Comparison of ENCODE assay signal across 8 cellular contexts in genomic region chr13:21176982-21177284, GRCh38. TPM values are rescaled to one million over a fixed set of nuclear protein-coding genes. Genes with fewer than 3 reads are reported as not detected.
A peak's percentile ranks its signal among the peaks of the same experiment; 100 is the strongest.
DNase-seq lines count a peak whose midpoint lies in the region; ATAC-seq, FAIRE-seq and TF ChIP-seq lines count a peak whose summit lies in the region.

No MANE protein-coding gene starts in this region.

- no peak for FAIRE-seq in D721Med (lab: Jason Lieb, UNC)

- intact Hi-C loops in activated CD4-positive, alpha-beta memory T cell treated with anti-CD3 and anti-CD28 coated beads for 36 hours (cut with micrococcal nuclease), result loop anchor here (1.0 to 10.0 kb wide), 5 partner anchors 121 to 495 kb away; partner anchors contain the start of genes EEF1AKMT1, FGF9 and XPO4
- intact Hi-C loops in left ventricle myocardium superior (cut with micrococcal nuclease), result loop anchor here (10.0 kb wide), 1 partner anchor 232 kb away; no protein-coding TSS in a partner anchor

- peaks cover 14% of the 10 kb centered on the region for H3K36me3 Mint-ChIP-seq in activated CD4-positive, alpha-beta memory T cell treated with anti-CD3 and anti-CD28 coated beads for 36 hours

- H3K4me3 ChIP-seq in smooth muscle cell, result peak overlapping the region; percentile 96

- CTCF ChIA-PET in activated CD4-positive, alpha-beta memory T cell treated with anti-CD3 and anti-CD28 coated beads for 36 hours (lab: Charles Lee), result interaction anchor here (1.3 to 3.4 kb wide), 7 partner anchors 13 to 302 kb away, joined by 3 to 17 read pairs (median 9); no protein-coding TSS in a partner anchor

- H2AFZ ChIP-seq in smooth muscle cell (ENCODE audit: low read depth), result peak overlapping the region; percentile 96

- peak overlapping the region; percentile 86 for H3K9ac ChIP-seq in smooth muscle cell (ENCODE audit: low read depth)

- POLR2A ChIA-PET in activated CD4-positive, alpha-beta memory T cell treated with anti-CD3 and anti-CD28 coated beads for 36 hours (lab: Charles Lee), result interaction anchor here (0.6 to 2.2 kb wide), 13 partner anchors 8 to 405 kb away, joined by 3 to 10 read pairs (median 4); partner anchors contain the start of genes LATS2, XPO4 and ZDHHC20

- no peaks in the 10 kb centered on the region for H3K9me3 ChIP-seq in smooth muscle cell (replicated peaks; ENCODE audit: low read depth)

- ATAC-seq in HG03060 (IDR thresholded peaks at IDR 0.05; ENCODE audit: low read depth, unreplicated experiment), result peak; percentile 3
- ATAC-seq in left ventricle myocardium superior, result peak; percentile 66

- H4K20me1 ChIP-seq in smooth muscle cell (ENCODE audit: low read depth), result no peaks in the 10 kb centered on the region

- H3K27me3 ChIP-seq in smooth muscle cell (ENCODE audit: low read depth), result no peaks in the 10 kb centered on the region

- peaks cover 8% of the 10 kb centered on the region for H3K4me1 ChIP-seq in smooth muscle cell (ENCODE audit: low read depth)

- peaks cover 14% of the 10 kb centered on the region for H3K79me2 ChIP-seq in smooth muscle cell (ENCODE audit: low read depth)

- peak overlapping the region; percentile 96 for H3K27ac Mint-ChIP-seq in activated CD4-positive, alpha-beta memory T cell treated with anti-CD3 and anti-CD28 coated beads for 36 hours

- H3K4me1 Mint-ChIP-seq in activated CD4-positive, alpha-beta memory T cell treated with anti-CD3 and anti-CD28 coated beads for 36 hours (ENCODE audit: low read depth), result peaks cover 18% of the 10 kb centered on the region

- peak in 3 of 4 experiments; percentile 12 to 18 (median 16) for DNase-seq in stimulated activated CD4-positive, alpha-beta T cell treated with anti-CD3 and anti-CD28 coated beads, Interleukin-1b, Interleukin-23, amount 100 ng/mL, for 24 hours (ENCODE audit: low read depth in 4 of 4, low spot score in 1 of 4)
- DNase-seq in stimulated activated CD4-positive, alpha-beta T cell treated with anti-CD3 and anti-CD28 coated beads, Interleukin-1b, Interleukin-23, amount 100 ng/mL, for 48 hours, result no peak
- no peak for DNase-seq in activated CD4-positive, alpha-beta memory T cell treated with anti-CD3 and anti-CD28 coated beads for 36 hours
- DNase-seq in left ventricle myocardium superior, result no peak
- DNase-seq in smooth muscle cell (lab: John Stamatoyannopoulos, UW; ENCODE audit: unreplicated experiment), result no peak
- DNase-seq in D721Med (ENCODE audit: insufficient read length, low spot score), result no peak
- no peak for DNase-seq in NCI-H187 treated with DMSO at 0.1 percent for 48 hours (lab: John Stamatoyannopoulos, UW)

- H3K4me2 ChIP-seq in smooth muscle cell, result peak overlapping the region; percentile 86

- H3K36me3 ChIP-seq in smooth muscle cell (ENCODE audit: low read depth), result no peaks in the 10 kb centered on the region

- H3K27ac ChIP-seq in smooth muscle cell (ENCODE audit: low read depth), result peak overlapping the region; percentile 81

- peaks cover 4% of the 10 kb centered on the region for H3F3A ChIP-seq in smooth muscle cell (ENCODE audit: low read depth)

- H3K9me3 Mint-ChIP-seq in activated CD4-positive, alpha-beta memory T cell treated with anti-CD3 and anti-CD28 coated beads for 36 hours, result no peaks in the 10 kb centered on the region

- WGBS in smooth muscle cell (ENCODE audit: low lambda C conversion rate), result under 1% methylated on average over 26 of the region's 26 CpGs

- peak overlapping the region; percentile 99 for H3K4me3 Mint-ChIP-seq in activated CD4-positive, alpha-beta memory T cell treated with anti-CD3 and anti-CD28 coated beads for 36 hours

- TF ChIP-seq CTCF in smooth muscle cell (IDR thresholded peaks at IDR 0.05; ENCODE audit: borderline replicate concordance, insufficient read depth, poor library complexity, severe bottlenecking) (no peak), D721Med (IDR thresholded peaks at IDR 0.05; ENCODE audit: insufficient read depth, missing control alignments) (no peak)

- H3K27me3 Mint-ChIP-seq in activated CD4-positive, alpha-beta memory T cell treated with anti-CD3 and anti-CD28 coated beads for 36 hours, result no peaks in the 10 kb centered on the region

RNA-seq across cellular contexts. Expression of gene MRPL57, which starts 0.5 kb away (rescaled TPM):
- total RNA-seq in activated CD4-positive, alpha-beta memory T cell treated with anti-CD3 and anti-CD28 coated beads for 36 hours, result 10 to 100 TPM; 20.8 to 23.1 TPM
- total RNA-seq in left ventricle myocardium superior, result 23.7 TPM
- 16.4 and 18.6 TPM in 2 replicates for total RNA-seq in smooth muscle cell
- 31.0 and 31.5 TPM in 2 replicates for polyA plus RNA-seq in smooth muscle cell

RNA-seq across cellular contexts. Expression of gene SKA3, which starts 0.6 kb away (rescaled TPM):
- 10 to 100 TPM; 34.0 to 36.2 TPM for total RNA-seq in activated CD4-positive, alpha-beta memory T cell treated with anti-CD3 and anti-CD28 coated beads for 36 hours
- total RNA-seq in left ventricle myocardium superior (0.12 TPM), smooth muscle cell (5.4 and 6.5 TPM in 2 replicates)
- polyA plus RNA-seq in smooth muscle cell, result 4.9 and 7.2 TPM in 2 replicates

RNA-seq across cellular contexts. Expression of gene SAP18, which starts 37.0 kb away (rescaled TPM):
- total RNA-seq in activated CD4-positive, alpha-beta memory T cell treated with anti-CD3 and anti-CD28 coated beads for 36 hours, result 100 to 1,000 TPM; 225 to 243 TPM
- total RNA-seq in left ventricle myocardium superior (263 TPM), smooth muscle cell (95.3 TPM in 2 replicates)
- 366 and 394 TPM in 2 replicates for polyA plus RNA-seq in smooth muscle cell

Comparison
In these comparisons a context has a peak if more than half of its experiments do, and no peak if none do; other contexts are left out.
1. DNase-seq: peak in stimulated activated CD4-positive, alpha-beta T cell treated with anti-CD3 and anti-CD28 coated beads, Interleukin-1b, Interleukin-23, amount 100 ng/mL, for 24 hours (3 of 4); none in stimulated activated CD4-positive, alpha-beta T cell treated with anti-CD3 and anti-CD28 coated beads, Interleukin-1b, Interleukin-23, amount 100 ng/mL, for 48 hours (single experiment), activated CD4-positive, alpha-beta memory T cell treated with anti-CD3 and anti-CD28 coated beads for 36 hours (single experiment), left ventricle myocardium superior (single experiment), smooth muscle cell (single experiment), D721Med (single experiment) and NCI-H187 treated with DMSO at 0.1 percent for 48 hours (single experiment).